Comparison of ENCODE assay signal across 18 cellular contexts in the genomic region with DNA sequence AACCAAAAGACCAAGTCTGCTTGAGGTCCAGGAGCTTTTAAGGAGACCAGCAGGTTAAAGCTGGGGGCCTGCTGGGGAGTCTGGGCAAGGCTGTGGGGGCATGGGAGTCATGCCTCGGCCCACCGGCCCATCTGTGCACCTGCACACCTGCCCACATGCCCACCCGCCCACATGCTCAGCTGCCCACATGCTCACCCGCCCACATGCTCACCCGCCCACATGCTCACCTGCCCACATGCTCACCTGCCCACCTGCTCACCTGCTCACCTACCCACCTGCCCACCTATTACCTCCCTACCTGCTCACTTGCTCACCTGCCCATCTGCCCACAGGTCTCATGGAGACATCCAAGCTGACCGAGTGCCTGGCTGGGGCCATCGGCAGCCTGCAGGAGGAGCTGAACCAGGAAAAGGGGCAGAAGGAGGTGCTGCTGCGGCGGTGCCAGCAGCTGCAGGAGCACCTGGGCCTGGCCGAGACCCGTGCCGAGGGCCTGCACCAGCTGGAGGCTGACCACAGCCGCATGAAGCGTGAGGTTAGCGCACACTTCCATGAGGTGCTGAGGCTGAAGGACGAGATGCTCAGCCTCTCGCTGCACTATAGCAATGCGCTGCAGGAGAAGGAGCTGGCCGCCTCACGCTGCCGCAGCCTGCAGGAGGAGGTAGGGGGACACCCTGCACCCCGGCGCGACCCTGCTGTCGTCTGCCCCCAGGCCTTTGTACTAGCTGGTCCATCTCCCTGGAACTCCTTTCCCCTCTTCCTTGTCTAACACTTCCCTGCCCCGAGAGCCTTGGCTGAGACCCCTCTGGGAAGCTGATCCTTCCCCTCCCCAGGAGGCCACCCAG. TPM values are rescaled to one million over a fixed set of nuclear protein-coding genes. Genes with fewer than 3 reads are reported as not detected.
"Had no signal": no experiment of that assay in that cellular context is flagged by ENCODE, and none has a peak within 500 bp of the region (broad histone marks: within the 10 kb centered on the region; RNA-seq: fewer than 3 reads in every experiment).

No MANE protein-coding gene starts in this region.

- H3K4me3 Mint-ChIP-seq: activated T-cell treated with anti-CD3 and anti-CD28 coated beads, Interleukin-2, amount 50 U/mL, for 24 hours; activated T-helper 17 cell treated with anti-CD3 and anti-CD28 coated beads, Interleukin-2, amount 50 U/mL, for 72 hours; central memory CD8-positive, alpha-beta T cell; memory B cell; nephron had no signal

- H3K4me3 ChIP-seq: colonic mucosa, dorsolateral prefrontal cortex, esophagus squamous epithelium, gastrocnemius medialis, upper lobe of left lung had no signal

- H3K36me3 ChIP-seq: colonic mucosa, gastrocnemius medialis, upper lobe of left lung had no signal

- DNase-seq: activated T-cell treated with anti-CD3 and anti-CD28 coated beads, Interleukin-2, amount 50 U/mL, for 24 hours; colonic mucosa; dorsolateral prefrontal cortex; esophagus squamous epithelium; gastrocnemius medialis; hypothalamus; left cardiac atrium; stimulated activated CD4-positive, alpha-beta T cell treated with anti-CD3 and anti-CD28 coated beads, Interleukin-4, amount 100 ng/mL, for 1 hour; stimulated activated naive CD4-positive, alpha-beta T cell treated with Interleukin-2 at 50 U/mL for 16 hours; T-helper 9 cell had no signal

- H3K27ac Mint-ChIP-seq: activated naive CD4-positive, alpha-beta T cell treated with anti-CD3 and anti-CD28 coated beads, Interleukin-2, amount 50 U/mL, for 72 hours; activated T-cell treated with anti-CD3 and anti-CD28 coated beads, Interleukin-2, amount 50 U/mL, for 24 hours; activated T-helper 17 cell treated with anti-CD3 and anti-CD28 coated beads, Interleukin-2, amount 50 U/mL, for 72 hours; memory B cell; nephron had no signal

- H3K27me3 ChIP-seq: dorsolateral prefrontal cortex, gastrocnemius medialis, upper lobe of left lung had no signal

- H3K27ac ChIP-seq: colonic mucosa, esophagus squamous epithelium, gastrocnemius medialis, upper lobe of left lung had no signal

- H3K27me3 Mint-ChIP-seq: activated T-cell treated with anti-CD3 and anti-CD28 coated beads, Interleukin-2, amount 50 U/mL, for 24 hours; activated T-helper 17 cell treated with anti-CD3 and anti-CD28 coated beads, Interleukin-2, amount 50 U/mL, for 72 hours had no signal

- H3K9me3 Mint-ChIP-seq: activated naive CD4-positive, alpha-beta T cell treated with anti-CD3 and anti-CD28 coated beads, Interleukin-2, amount 50 U/mL, for 72 hours; activated T-cell treated with anti-CD3 and anti-CD28 coated beads, Interleukin-2, amount 50 U/mL, for 24 hours; activated T-helper 17 cell treated with anti-CD3 and anti-CD28 coated beads, Interleukin-2, amount 50 U/mL, for 72 hours; central memory CD8-positive, alpha-beta T cell; memory B cell; nephron had no signal

- H3K9me3 ChIP-seq: colonic mucosa, esophagus squamous epithelium, gastrocnemius medialis, upper lobe of left lung had no signal

- H3K4me1 Mint-ChIP-seq: activated T-helper 17 cell treated with anti-CD3 and anti-CD28 coated beads, Interleukin-2, amount 50 U/mL, for 72 hours; central memory CD8-positive, alpha-beta T cell; memory B cell had no signal

- H3K36me3 Mint-ChIP-seq: activated naive CD4-positive, alpha-beta T cell treated with anti-CD3 and anti-CD28 coated beads, Interleukin-2, amount 50 U/mL, for 72 hours; memory B cell had no signal

- H3K4me1 ChIP-seq: colonic mucosa had no signal

- ATAC-seq: activated naive CD4-positive, alpha-beta T cell treated with anti-CD3 and anti-CD28 coated beads, Interleukin-2, amount 50 U/mL, for 72 hours; activated T-helper 17 cell treated with anti-CD3 and anti-CD28 coated beads, Interleukin-2, amount 50 U/mL, for 72 hours; gastrocnemius medialis; left cardiac atrium had no signal

RNA-seq across cellular contexts. Expression of a gene that starts 14.0 kb away (rescaled TPM):
- total RNA-seq: activated T-helper 17 cell treated with anti-CD3 and anti-CD28 coated beads, Interleukin-2, amount 50 U/mL, for 72 hours; astrocyte; gastrocnemius medialis; left cardiac atrium; T-helper 1 cell treated with Interleukin-12 subunit alpha and Interleukin-12 subunit beta and Interleukin-4 antibody, amounts not matched to agents 30 ng/mL and 1 ng/mL, for 36 hours had no signal
